Comparison of ENCODE assay signal across 8 cellular contexts in the genomic region with DNA sequence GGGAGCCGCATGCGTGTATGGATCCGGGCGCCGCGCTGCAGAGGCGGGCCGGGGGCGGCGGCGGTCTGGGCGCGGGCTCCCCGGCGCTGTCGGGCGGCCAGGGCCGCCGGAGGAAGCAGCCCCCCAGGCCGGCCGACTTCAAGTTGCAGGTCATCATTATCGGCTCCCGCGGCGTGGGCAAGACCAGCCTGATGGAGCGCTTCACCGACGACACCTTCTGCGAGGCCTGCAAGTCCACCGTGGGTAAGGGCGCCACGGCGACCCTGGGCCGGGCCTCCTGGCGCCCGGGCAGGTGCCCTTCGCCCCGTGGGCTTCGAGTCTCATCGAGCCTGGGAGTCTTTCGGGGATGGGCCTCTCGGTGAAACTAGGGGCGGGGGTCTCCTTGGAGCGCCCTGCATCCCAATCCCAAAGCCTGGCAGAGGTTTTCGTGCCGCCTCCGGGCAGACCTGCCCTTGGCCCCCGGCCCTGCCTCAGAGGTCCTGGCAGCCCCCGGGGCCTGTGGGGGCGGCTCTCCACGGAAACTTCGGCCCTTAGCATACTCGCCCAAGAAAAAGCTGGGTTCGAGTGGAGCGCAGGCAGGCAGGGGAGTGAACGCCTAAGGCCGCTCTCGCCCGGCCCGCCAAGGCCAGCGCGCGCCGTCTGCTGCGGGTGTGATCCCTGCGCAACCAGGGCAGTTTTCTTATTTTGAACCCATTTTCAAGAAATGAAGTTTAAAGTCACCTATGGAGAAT. TPM values are rescaled to one million over a fixed set of nuclear protein-coding genes. Genes with fewer than 3 reads are reported as not detected.
A peak's percentile ranks its signal among the peaks of the same experiment; 100 is the strongest.
DNase-seq lines count a peak whose midpoint lies in the region; ATAC-seq and TF ChIP-seq lines count a peak whose summit lies in the region.

No MANE protein-coding gene starts in this region.

- peaks cover 27 to 55% of the 10 kb centered on the region in 2 donors for H3K4me1 ChIP-seq in thoracic aorta (ENCODE audit: control insufficient read depth in 1 of 2, low read depth in 2 of 2)

- POLR2A ChIA-PET in RWPE1 (lab: Yijun Ruan, JAX; ENCODE audit: low non-redundant PET), result interaction anchor here (0.6 kb wide), 1 partner anchor 57 kb away, joined by 6 read pairs; no protein-coding TSS in a partner anchor

- H3K4me3 ChIP-seq in cardiac fibroblast (replicated peaks in 1 of 2; ENCODE audit: low read depth in 2 of 2, low read length in 2 of 2) (peak overlapping the region; percentile 71 to 73), thoracic aorta (peak overlapping the region; percentile 96)

- no peak for DNase-seq in RWPE1 (ENCODE audit: low spot score)
- DNase-seq in cardiac fibroblast (ENCODE audit: low read depth in 2 of 2), result no peak
- peak; percentile 21 to 31 for DNase-seq in lung microvascular endothelial cell (ENCODE audit: low read depth in 2 of 2)
- no peak for DNase-seq in thoracic aorta (ENCODE audit: low spot score)
- no peak for DNase-seq in H4 (ENCODE audit: low spot score)
- no peak for DNase-seq in NCI-H524 treated with DMSO at 0.1 percent for 48 hours (lab: John Stamatoyannopoulos, UW)

- no peaks in the 10 kb centered on the region for H3K36me3 ChIP-seq in thoracic aorta

- no peaks in the 10 kb centered on the region for H3K27me3 ChIP-seq in thoracic aorta (replicated peaks; ENCODE audit: insufficient read depth)

- H3K27ac ChIP-seq in RWPE1, result peak overlapping the region; percentile 73
- H3K27ac ChIP-seq in thoracic aorta, result peak overlapping the region; percentile 45 to 48

- H3K9me3 ChIP-seq in thoracic aorta, result no peaks in the 10 kb centered on the region

- CTCF ChIA-PET in RWPE1 (lab: Yijun Ruan, JAX), result interaction anchor here (0.6 to 1.5 kb wide), 3 partner anchors 10 to 105 kb away, joined by 3 to 22 read pairs (median 3); no protein-coding TSS in a partner anchor

- ATAC-seq in GM18868 (IDR thresholded peaks at IDR 0.05; ENCODE audit: unreplicated experiment) (peak; percentile 4), HG02852 (IDR thresholded peaks at IDR 0.05; ENCODE audit: unreplicated experiment) (peak; percentile 17), thoracic aorta (ENCODE audit: insufficient number of reproducible peaks, low FRiP score, low read depth) (no peak)

- TF ChIP-seq CTCF in RWPE1 (conservative IDR thresholded peaks at IDR 0.05; ENCODE audit: low read depth) (no peak), cardiac fibroblast (IDR thresholded peaks at IDR 0.05; ENCODE audit: low read depth, low read length) (no peak), thoracic aorta (IDR thresholded peaks at IDR 0.05) (no peak)

RNA-seq across cellular contexts. Expression of a gene that starts 0.6 kb away (rescaled TPM):
- total RNA-seq in lung microvascular endothelial cell (43.4 and 54.8 TPM in 2 replicates), thoracic aorta (10 to 100 TPM; 40.1 to 55.0 TPM)
- total RNA-seq in H4 (2014; rRNA removed; shearing (Covaris generic)), result 68.4 and 71.5 TPM in 2 replicates

Comparison
In these comparisons a context has a peak if more than half of its experiments do, and no peak if none do; other contexts are left out.
1. DNase-seq: peak in lung microvascular endothelial cell (2 of 2); none in RWPE1 (single experiment), cardiac fibroblast (0 of 2), thoracic aorta (single experiment), H4 (single experiment) and NCI-H524 treated with DMSO at 0.1 percent for 48 hours (single experiment).